Comparison of ENCODE assay signal across 19 cellular contexts in the genomic region with DNA sequence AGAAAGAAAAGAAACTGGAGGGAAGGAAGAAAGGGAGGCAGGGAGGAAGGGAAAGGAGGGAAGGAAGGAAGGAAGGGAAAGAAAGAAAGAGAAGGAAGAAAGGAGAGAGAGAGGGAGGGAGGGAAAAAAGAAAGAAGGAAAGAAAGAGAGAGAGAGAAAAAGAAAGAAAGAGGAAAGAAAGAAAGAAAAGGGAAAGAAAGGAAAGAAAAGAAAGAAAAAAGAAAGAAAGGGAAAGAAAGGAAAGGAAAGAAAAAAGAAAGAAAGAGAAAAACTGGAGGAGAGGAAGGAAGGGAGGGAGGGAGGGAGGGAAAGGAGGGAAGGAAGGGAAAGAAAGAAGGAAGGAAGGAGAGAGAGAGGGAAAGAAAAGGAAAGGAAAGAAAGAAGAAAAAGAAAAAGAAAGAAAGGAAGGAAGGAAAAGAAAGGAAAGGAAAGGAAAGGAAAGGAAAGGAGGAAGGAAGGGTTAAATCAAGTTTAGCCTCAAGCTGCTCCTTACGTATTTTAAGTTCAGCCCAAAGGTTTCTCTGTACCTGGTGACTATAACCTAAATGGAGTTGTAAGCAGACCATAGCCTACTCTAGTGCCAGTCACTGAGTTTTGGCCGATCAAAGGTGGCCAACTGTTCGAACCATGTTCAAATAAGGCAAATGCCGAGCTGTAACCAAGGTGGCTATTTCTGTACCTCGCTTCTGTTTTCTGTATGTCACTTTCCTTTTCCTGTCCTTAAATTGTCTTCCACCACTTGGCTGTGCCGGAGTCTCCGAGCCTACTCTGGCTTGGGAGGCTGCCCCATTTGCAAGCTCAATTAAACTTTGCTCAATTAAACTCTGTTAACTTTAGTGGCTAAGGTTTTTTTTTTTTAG. TPM values are rescaled to one million over a fixed set of nuclear protein-coding genes. Genes with fewer than 3 reads are reported as not detected.
DNase-seq lines count a peak whose midpoint lies in the region; ATAC-seq and TF ChIP-seq lines count a peak whose summit lies in the region.
"Had no signal": no experiment of that assay in that cellular context is flagged by ENCODE, and none has a peak within 500 bp of the region (broad histone marks: within the 10 kb centered on the region; RNA-seq: fewer than 3 reads in every experiment).

No MANE protein-coding gene starts in this region.

- no peak for TF ChIP-seq POLR2A in erythroblast (IDR thresholded peaks at IDR 0.05; ENCODE audit: low read length)

- no peak for TF ChIP-seq CTCF in foreskin keratinocyte (conservative IDR thresholded peaks at IDR 0.05)

- H3K9me3 Mint-ChIP-seq in naive thymus-derived CD8-positive, alpha-beta T cell, result no peaks in the 10 kb centered on the region

- H3K36me3 Mint-ChIP-seq in T-helper 17 cell (ENCODE audit: low read depth), result no peaks in the 10 kb centered on the region
- no peaks in the 10 kb centered on the region for H3K36me3 Mint-ChIP-seq in naive thymus-derived CD8-positive, alpha-beta T cell

- H3K27me3 ChIP-seq in foreskin keratinocyte, result peaks cover 49% of the 10 kb centered on the region
- H3K27me3 ChIP-seq: BLaER1 had no signal

- no peaks in the 10 kb centered on the region for H3K9me3 ChIP-seq in T-helper 17 cell (ENCODE audit: control insufficient read depth, low read length, poor library complexity, severe bottlenecking)
- H3K9me3 ChIP-seq: BLaER1 had no signal

- no peak overlapping the region for H3K4me3 Mint-ChIP-seq in T-helper 17 cell
- H3K4me3 Mint-ChIP-seq in naive thymus-derived CD8-positive, alpha-beta T cell, result no peak overlapping the region

- H3K4me1 ChIP-seq in foreskin keratinocyte, result no peaks in the 10 kb centered on the region
- H3K4me1 ChIP-seq: BLaER1 had no signal

- H3K4me1 Mint-ChIP-seq in T-helper 17 cell, result peaks cover 7% of the 10 kb centered on the region
- H3K4me1 Mint-ChIP-seq in naive thymus-derived CD8-positive, alpha-beta T cell, result peaks cover 0 to 7% (median 2%) of the 10 kb centered on the region in 4 donors

- no peak overlapping the region for H3K27ac ChIP-seq in foreskin keratinocyte
- H3K27ac ChIP-seq: BLaER1, KMS-11, PC-9 had no signal

- ATAC-seq in T-helper 17 cell (no peak), left lobe of liver (peak; percentile 60), foreskin keratinocyte (no peak)
- no peak for ATAC-seq in naive thymus-derived CD8-positive, alpha-beta T cell
- ATAC-seq: HCT116 had no signal

- H3K27me3 Mint-ChIP-seq in T-helper 17 cell, result peaks cover 29% of the 10 kb centered on the region
- H3K27me3 Mint-ChIP-seq in naive thymus-derived CD8-positive, alpha-beta T cell, result peaks cover 7 to 34% (median 23%) of the 10 kb centered on the region in 5 donors

- H3K27ac Mint-ChIP-seq in T-helper 17 cell, result peak overlapping the region; percentile 56
- H3K27ac Mint-ChIP-seq in naive thymus-derived CD8-positive, alpha-beta T cell, result no peak overlapping the region

- POLR2A ChIA-PET in naive thymus-derived CD8-positive, alpha-beta T cell (lab: Charles Lee), result no interaction called here

- DNase-seq in NOMO-1 treated with DMSO at 0.1 percent for 48 hours (lab: John Stamatoyannopoulos, UW; ENCODE audit: unreplicated experiment), result peak; percentile 15
- no peak for DNase-seq in NOMO-1 treated with dmso at 0.1 percent for 144 hours (lab: John Stamatoyannopoulos, UW; ENCODE audit: unreplicated experiment)
- DNase-seq in T-helper 17 cell, result no peak
- DNase-seq in left lobe of liver (ENCODE audit: low spot score), result no peak
- no peak for DNase-seq in GM19240 (ENCODE audit: insufficient read length, low spot score)
- DNase-seq in erythroblast (lab: John Stamatoyannopoulos, UW), result no peak
- DNase-seq in foreskin keratinocyte, result no peak
- DNase-seq in naive thymus-derived CD8-positive, alpha-beta T cell, result no peak
- DNase-seq: 8988T, DND-41, NCI-H1105 treated with DMSO at 0.1 percent for 48 hours, NCI-H187, NCI-H345, NCI-H69, PC-9 had no signal

RNA-seq across cellular contexts. Expression of gene TMPRSS2, which starts 37.8 kb away (rescaled TPM):
- total RNA-seq in T-helper 17 cell (not detected), left lobe of liver (21.5 TPM), foreskin keratinocyte (not detected in 2 replicates)
- polyA plus RNA-seq in foreskin keratinocyte, result not detected in 2 replicates
- not detected for total RNA-seq in naive thymus-derived CD8-positive, alpha-beta T cell
- polyA plus RNA-seq in naive thymus-derived CD8-positive, alpha-beta T cell, result not detected
- total RNA-seq: MCF 10A had no signal

Comparison
In these comparisons a context has a peak if more than half of its experiments do, and no peak if none do; other contexts are left out.
1. RNA of gene TMPRSS2, which starts 37.8 kb away (total RNA-seq): 21.5 TPM in left lobe of liver (single experiment); not detected in T-helper 17 cell, not detected in foreskin keratinocyte and not detected in naive thymus-derived CD8-positive, alpha-beta T cell; every median in the first group is over 10 times any median in the second.